30 cellular contexts compared by ENCODE assay signal in genomic region chr3:52835766-52836470, GRCh38. TPM values are rescaled to one million over a fixed set of nuclear protein-coding genes. Genes with fewer than 3 reads are reported as not detected.
A peak's percentile ranks its signal among the peaks of the same experiment; 100 is the strongest.
DNase-seq lines count a peak whose midpoint lies in the region; ATAC-seq and TF ChIP-seq lines count a peak whose summit lies in the region.
"Had no signal": no experiment of that assay in that cellular context is flagged by ENCODE, and none has a peak within 500 bp of the region (broad histone marks: within the 10 kb centered on the region; RNA-seq: fewer than 3 reads in every experiment).

No MANE protein-coding gene starts in this region.

- intact Hi-C loops in left ventricle myocardium superior (cut with micrococcal nuclease), result no loop called here
- intact Hi-C loops in sigmoid colon (cut with DNase I), result no loop called here
- intact Hi-C loops in posterior vena cava (cut with DNase I), result loop anchor here in 1 of 2 donors (5.0 kb wide), 1 partner anchor 744 kb away; no protein-coding TSS in a partner anchor
- intact Hi-C loops in activated CD8-positive, alpha-beta T cell treated with anti-CD3 and anti-CD28 coated beads for 36 hours (cut with micrococcal nuclease), result no loop called here

- H3K4me3 ChIP-seq in BLaER1 (no peak overlapping the region), ectodermal cell (ENCODE audit: insufficient read depth, low read depth, low read length) (peak overlapping the region; percentile 36), sigmoid colon (peak overlapping the region in 1 of 4 donors; percentile 2)
- H3K4me3 ChIP-seq: HAP-1, MG63, thyroid gland had no signal

- no peak overlapping the region for H3K27ac Mint-ChIP-seq in activated CD8-positive, alpha-beta T cell treated with anti-CD3 and anti-CD28 coated beads for 36 hours
- H3K27ac Mint-ChIP-seq: activated T-helper 2 cell treated with anti-CD3 and anti-CD28 coated beads, Interferon-gamma antibody, Interleukin-2, Interleukin-4, amounts not matched to agents 10 μg/mL and 5 μg/mL and 100 μg/mL, durations not matched to agents 14 hours and 24 hours and 36 hours; stimulated activated naive B cell treated with anti-CD40 and anti-IgM and Interleukin-4, amounts not matched to agents 10 μg/mL and 1 μg/mL and 100 μg/mL, for 72 hours had no signal

- peaks cover 21% of the 10 kb centered on the region; the same call in 1 of the 2 replicates for H3K36me3 ChIP-seq in BLaER1
- H3K36me3 ChIP-seq in ectodermal cell (ENCODE audit: control insufficient read depth, insufficient read depth, low read length), result peaks cover 4% of the 10 kb centered on the region
- H3K36me3 ChIP-seq in sigmoid colon, result peaks cover 0 to 29% (median under 1%) of the 10 kb centered on the region in 4 donors
- H3K36me3 ChIP-seq: HAP-1, MG63 had no signal

- WGBS in ectodermal cell, 2 experiments, result 83 to 88% methylated on average over 6 to 8 of the region's 8 CpGs
- 87 to 92% methylated on average over 8 of the region's 8 CpGs for WGBS in sigmoid colon, 2 donors

- peak overlapping the region; percentile 62 for H3K27ac ChIP-seq in BLaER1
- H3K27ac ChIP-seq in ectodermal cell (ENCODE audit: insufficient read depth, low read depth, low read length, poor library complexity, severe bottlenecking), result peak overlapping the region; percentile 93
- peak overlapping the region; percentile 37 to 67 (median 60) for H3K27ac ChIP-seq in sigmoid colon
- H3K27ac ChIP-seq: epithelial cell of prostate, neutrophil, thyroid gland had no signal

- H4K20me1 ChIP-seq in BLaER1, result no peaks in the 10 kb centered on the region

- H3K4me1 ChIP-seq in BLaER1, result peaks cover 99% of the 10 kb centered on the region
- peaks cover 57% of the 10 kb centered on the region for H3K4me1 ChIP-seq in ectodermal cell (ENCODE audit: control insufficient read depth, insufficient read depth, low read length)
- peaks cover 0 to 31% (median 21%) of the 10 kb centered on the region in 4 donors for H3K4me1 ChIP-seq in sigmoid colon
- H3K4me1 ChIP-seq: HAP-1, lower lobe of right lung had no signal

- no peak for TF ChIP-seq CTCF in sigmoid colon (IDR thresholded peaks at IDR 0.05)
- no peak for TF ChIP-seq CTCF in activated CD8-positive, alpha-beta T cell treated with anti-CD3 and anti-CD28 coated beads for 36 hours (IDR thresholded peaks at IDR 0.05)

- peak overlapping the region; percentile 72 for H3K4me2 ChIP-seq in BLaER1

- H3K27me3 Mint-ChIP-seq in activated CD8-positive, alpha-beta T cell treated with anti-CD3 and anti-CD28 coated beads for 36 hours, result no peaks in the 10 kb centered on the region
- H3K27me3 Mint-ChIP-seq: central memory CD8-positive, alpha-beta T cell; stimulated activated naive B cell treated with anti-CD40 and anti-IgM and Interleukin-4, amounts not matched to agents 10 μg/mL and 1 μg/mL and 100 μg/mL, for 72 hours had no signal

- no peak for TF ChIP-seq EP300 in sigmoid colon (IDR thresholded peaks at IDR 0.05)

- H3K27me3 ChIP-seq in BLaER1 (no peaks in the 10 kb centered on the region), ectodermal cell (ENCODE audit: control insufficient read depth, insufficient read depth, low read length, poor library complexity, severe bottlenecking) (no peaks in the 10 kb centered on the region), sigmoid colon (no peaks in the 10 kb centered on the region)
- H3K27me3 ChIP-seq: dorsolateral prefrontal cortex, MG63, neutrophil, thyroid gland had no signal

- peaks cover under 1% of the 10 kb centered on the region for H3K36me3 Mint-ChIP-seq in activated CD8-positive, alpha-beta T cell treated with anti-CD3 and anti-CD28 coated beads for 36 hours (ENCODE audit: low read depth)
- H3K36me3 Mint-ChIP-seq: activated naive CD4-positive, alpha-beta T cell treated with anti-CD3 and anti-CD28 coated beads, Interleukin-2, amount 50 U/mL, for 72 hours had no signal

- POLR2A ChIA-PET in activated CD8-positive, alpha-beta T cell treated with anti-CD3 and anti-CD28 coated beads for 36 hours (lab: Charles Lee), result no interaction called here

- H3K9ac ChIP-seq in BLaER1, result 0 out of 2 replicates have a peak overlapping the region, but pooled peaks have one; percentile 17

- peaks cover 27% of the 10 kb centered on the region for H3K4me1 Mint-ChIP-seq in activated CD8-positive, alpha-beta T cell treated with anti-CD3 and anti-CD28 coated beads for 36 hours (ENCODE audit: low read depth)

- H3K9me3 ChIP-seq in BLaER1, result no peaks in the 10 kb centered on the region
- H3K9me3 ChIP-seq in ectodermal cell (ENCODE audit: control insufficient read depth, low read length), result no peaks in the 10 kb centered on the region
- H3K9me3 ChIP-seq in sigmoid colon, result no peaks in the 10 kb centered on the region
- H3K9me3 ChIP-seq: HAP-1, lower lobe of right lung, MG63, neutrophil, thyroid gland had no signal

- H3K4me3 Mint-ChIP-seq in activated CD8-positive, alpha-beta T cell treated with anti-CD3 and anti-CD28 coated beads for 36 hours, result no peak overlapping the region
- H3K4me3 Mint-ChIP-seq: central memory CD8-positive, alpha-beta T cell; stimulated activated naive B cell treated with anti-CD40 and anti-IgM and Interleukin-4, amounts not matched to agents 10 μg/mL and 1 μg/mL and 100 μg/mL, for 72 hours had no signal

- peak; percentile 78 for ATAC-seq in left ventricle myocardium superior
- no peak for ATAC-seq in activated CD8-positive, alpha-beta T cell treated with anti-CD3 and anti-CD28 coated beads for 36 hours
- ATAC-seq in HG02970 (IDR thresholded peaks at IDR 0.05; ENCODE audit: low FRiP score, unreplicated experiment), result no peak
- ATAC-seq: activated naive CD4-positive, alpha-beta T cell treated with anti-CD3 and anti-CD28 coated beads, Interleukin-2, amount 50 U/mL, for 72 hours; stimulated activated naive B cell treated with anti-CD40 and anti-IgM and Interleukin-4, amounts not matched to agents 10 μg/mL and 1 μg/mL and 100 μg/mL, for 72 hours had no signal

- no peak for TF ChIP-seq POLR2A in sigmoid colon (IDR thresholded peaks at IDR 0.05)

- no peaks in the 10 kb centered on the region for H3K9me3 Mint-ChIP-seq in activated CD8-positive, alpha-beta T cell treated with anti-CD3 and anti-CD28 coated beads for 36 hours
- H3K9me3 Mint-ChIP-seq: activated naive CD4-positive, alpha-beta T cell treated with anti-CD3 and anti-CD28 coated beads, Interleukin-2, amount 50 U/mL, for 72 hours; activated T-helper 2 cell treated with anti-CD3 and anti-CD28 coated beads, Interferon-gamma antibody, Interleukin-2, Interleukin-4, amounts not matched to agents 10 μg/mL and 5 μg/mL and 100 μg/mL, durations not matched to agents 14 hours and 24 hours and 36 hours; central memory CD8-positive, alpha-beta T cell; stimulated activated naive B cell treated with anti-CD40 and anti-IgM and Interleukin-4, amounts not matched to agents 10 μg/mL and 1 μg/mL and 100 μg/mL, for 72 hours had no signal

- DNase-seq in left ventricle myocardium superior, result peak; percentile 52
- DNase-seq in sigmoid colon, result no peak
- no peak for DNase-seq in posterior vena cava (ENCODE audit: low spot score)
- no peak for DNase-seq in activated CD8-positive, alpha-beta T cell treated with anti-CD3 and anti-CD28 coated beads for 36 hours
- DNase-seq in activated CD4-positive, alpha-beta T cell treated with anti-CD3 and anti-CD28 coated beads, Interleukin-2, amount 50 U/mL, for 48 hours, result no peak
- DNase-seq: activated CD4-positive, alpha-beta T cell treated with anti-CD3 and anti-CD28 coated beads, Interleukin-2, amount 50 U/mL, for 1 hour; activated CD8-positive, alpha-beta memory T cell treated with anti-CD3 and anti-CD28 coated beads, Interleukin-2, amount 50 U/mL, for 4 hours; AML-193; anterior cingulate cortex; dorsolateral prefrontal cortex; GDM1; islet precursor cell; KBM-7; lower lobe of right lung; MG63; NCI-H1417; SHP77; stimulated activated CD4-positive, alpha-beta T cell treated with anti-CD3 and anti-CD28 coated beads, Interleukin-4, amount 100 ng/mL, for 1 hour; stimulated activated naive B cell treated with anti-CD40 and anti-IgM and Interleukin-4, amounts not matched to agents 10 μg/mL and 1 μg/mL and 100 μg/mL, for 72 hours; T1000; thyroid gland had no signal

- CTCF ChIA-PET in activated CD8-positive, alpha-beta T cell treated with anti-CD3 and anti-CD28 coated beads for 36 hours (lab: Charles Lee), result interaction anchor here (1.0 kb wide), 1 partner anchor 236 kb away, joined by 3 read pairs; no protein-coding TSS in a partner anchor

RNA-seq across cellular contexts. Expression of gene MUSTN1, which starts 1.1 kb away (rescaled TPM):
- 93.6 TPM for polyA plus RNA-seq in ectodermal cell (2013, experiment 1 of 4)
- 98.8 TPM for polyA plus RNA-seq in ectodermal cell (2013, experiment 2 of 4)
- 92.5 TPM for polyA plus RNA-seq in ectodermal cell (2013, experiment 3 of 4)
- polyA plus RNA-seq in ectodermal cell (2013, experiment 4 of 4), result 114 TPM
- total RNA-seq in left ventricle myocardium superior (10.9 TPM), sigmoid colon (10 to 100 TPM in 1 of 4 donors, 1 to 10 TPM in 3; 4.2 to 12.7 (median 6.9) TPM), posterior vena cava (100 to 1,000 TPM in 1 of 2 donors, 10 to 100 TPM in 1; 78.5 to 105 TPM)
- 10 to 100 TPM in 1 of 3 donors, 1 to 10 TPM in 1, not detected in 1; 7.2 to 11.1 TPM for polyA plus RNA-seq in sigmoid colon
- not detected for total RNA-seq in activated CD8-positive, alpha-beta T cell treated with anti-CD3 and anti-CD28 coated beads for 36 hours

RNA-seq across cellular contexts. Expression of gene ITIH4, which starts 5.4 kb away (rescaled TPM):
- 11.5 TPM for polyA plus RNA-seq in ectodermal cell (2013, experiment 1 of 4)
- 19.3 TPM for polyA plus RNA-seq in ectodermal cell (2013, experiment 2 of 4)
- polyA plus RNA-seq in ectodermal cell (2013, experiment 3 of 4), result 5.0 TPM
- 8.1 TPM for polyA plus RNA-seq in ectodermal cell (2013, experiment 4 of 4)
- total RNA-seq in left ventricle myocardium superior, result 4.1 TPM
- 10 to 100 TPM in 1 of 4 donors, 1 to 10 TPM in 3; 2.5 to 12.2 (median 6.7) TPM for total RNA-seq in sigmoid colon
- 1 to 10 TPM in 1 of 3 donors, not detected in 2; 5.4 TPM for polyA plus RNA-seq in sigmoid colon
- total RNA-seq in posterior vena cava, result 10 to 100 TPM; 19.1 to 28.8 TPM
- 1 to 10 TPM; 3.9 to 5.5 TPM for total RNA-seq in activated CD8-positive, alpha-beta T cell treated with anti-CD3 and anti-CD28 coated beads for 36 hours

RNA-seq across cellular contexts. Expression of gene ITIH3, which starts 41.3 kb away (rescaled TPM):
- 1.9 TPM for polyA plus RNA-seq in ectodermal cell (2013, experiment 1 of 4)
- 1.2 TPM for polyA plus RNA-seq in ectodermal cell (2013, experiment 2 of 4)
- 0.96 TPM for polyA plus RNA-seq in ectodermal cell (2013, experiment 3 of 4)
- 1.5 TPM for polyA plus RNA-seq in ectodermal cell (2013, experiment 4 of 4)
- total RNA-seq in left ventricle myocardium superior, result not detected
- total RNA-seq in sigmoid colon, result 1 to 10 TPM in 1 of 4 donors, under 1 TPM in 2, not detected in 1; 0.14 to 2.3 (median 0.36) TPM
- under 1 TPM in 1 of 3 donors, not detected in 2; 0.95 TPM for polyA plus RNA-seq in sigmoid colon
- total RNA-seq in posterior vena cava, result 10 to 100 TPM; 14.8 to 16.1 TPM
- not detected for total RNA-seq in activated CD8-positive, alpha-beta T cell treated with anti-CD3 and anti-CD28 coated beads for 36 hours
- total RNA-seq: activated naive CD4-positive, alpha-beta T cell treated with anti-CD3 and anti-CD28 coated beads, Interleukin-2, amount 50 U/mL, for 72 hours; activated T-helper 2 cell treated with anti-CD3 and anti-CD28 coated beads, Interferon-gamma antibody, Interleukin-2, Interleukin-4, amounts not matched to agents 10 μg/mL and 5 μg/mL and 100 μg/mL, durations not matched to agents 14 hours and 24 hours and 36 hours had no signal

RNA-seq across cellular contexts. Expression of gene ITIH1, which starts 58.5 kb away (rescaled TPM):
- polyA plus RNA-seq in ectodermal cell (2013, experiment 1 of 4), result not detected
- not detected for polyA plus RNA-seq in ectodermal cell (2013, experiment 2 of 4)
- polyA plus RNA-seq in ectodermal cell (2013, experiment 3 of 4), result not detected
- not detected for polyA plus RNA-seq in ectodermal cell (2013, experiment 4 of 4)
- total RNA-seq in left ventricle myocardium superior (not detected), sigmoid colon (not detected), posterior vena cava (1 to 10 TPM; 1.3 to 2.6 TPM)
- polyA plus RNA-seq in sigmoid colon, result under 1 TPM in 1 of 3 donors, not detected in 2; 0.85 TPM
- not detected for total RNA-seq in activated CD8-positive, alpha-beta T cell treated with anti-CD3 and anti-CD28 coated beads for 36 hours
- total RNA-seq: activated naive CD4-positive, alpha-beta T cell treated with anti-CD3 and anti-CD28 coated beads, Interleukin-2, amount 50 U/mL, for 72 hours; activated T-helper 2 cell treated with anti-CD3 and anti-CD28 coated beads, Interferon-gamma antibody, Interleukin-2, Interleukin-4, amounts not matched to agents 10 μg/mL and 5 μg/mL and 100 μg/mL, durations not matched to agents 14 hours and 24 hours and 36 hours; lower lobe of right lung; thyroid gland had no signal

Comparison
In these comparisons a context has a peak if more than half of its experiments do, and no peak if none do; other contexts are left out.
1. RNA of gene MUSTN1, which starts 1.1 kb away (total RNA-seq): 78.5 to 105 TPM in posterior vena cava, 10.9 TPM in left ventricle myocardium superior (single experiment) and 4.2 to 12.7 TPM in sigmoid colon; not detected in activated CD8-positive, alpha-beta T cell treated with anti-CD3 and anti-CD28 coated beads for 36 hours; every median in the first group is over 4 times any median in the second.
2. RNA of gene ITIH3, which starts 41.3 kb away (total RNA-seq): 14.8 to 16.1 TPM in posterior vena cava; 0.14 to 2.3 TPM in sigmoid colon, not detected in left ventricle myocardium superior (single experiment) and not detected in activated CD8-positive, alpha-beta T cell treated with anti-CD3 and anti-CD28 coated beads for 36 hours; every median in the first group is over 4 times any median in the second.
3. Peak in every context shown above with its lines, with median percentiles within 50 percentile points of each other: H3K27ac ChIP-seq.